Comparison of ENCODE assay signal across 11 cellular contexts in the genomic region with DNA sequence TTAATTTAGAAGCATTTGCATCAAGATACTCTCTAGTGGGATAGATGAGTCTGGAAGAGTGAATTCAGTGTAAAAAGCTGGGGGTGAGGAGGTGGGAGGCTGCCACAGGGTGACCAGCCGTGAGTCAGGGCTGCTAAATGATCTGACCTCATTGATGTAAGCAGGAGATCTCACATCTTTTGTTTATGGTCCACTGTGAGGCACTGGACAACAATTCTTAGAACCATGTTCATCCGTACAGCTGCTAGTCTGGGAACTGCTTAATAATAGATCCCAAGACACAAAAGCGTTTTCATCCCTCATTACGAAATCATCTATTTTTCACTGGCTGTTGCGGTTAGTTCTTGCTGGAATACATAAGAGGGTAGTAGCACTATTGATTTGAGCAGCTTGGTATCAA. TPM values are rescaled to one million over a fixed set of nuclear protein-coding genes. Genes with fewer than 3 reads are reported as not detected.
DNase-seq lines count a peak whose midpoint lies in the region; ATAC-seq and TF ChIP-seq lines count a peak whose summit lies in the region.
"Had no signal": no experiment of that assay in that cellular context is flagged by ENCODE, and none has a peak within 500 bp of the region (broad histone marks: within the 10 kb centered on the region; RNA-seq: fewer than 3 reads in every experiment).

No MANE protein-coding gene starts in this region.

- H3K27me3 ChIP-seq in SK-N-SH (ENCODE audit: insufficient read depth) (no peaks in the 10 kb centered on the region), WERI-Rb-1 (ENCODE audit: insufficient read depth, low read depth, severe bottlenecking) (no peaks in the 10 kb centered on the region)

- peaks cover 6% of the 10 kb centered on the region for H3F3A ChIP-seq in SK-N-SH (replicated peaks; ENCODE audit: insufficient read depth)

- no peak overlapping the region for H3K9ac ChIP-seq in SK-N-SH

- peaks cover 56% of the 10 kb centered on the region for H3K36me3 Mint-ChIP-seq in central memory CD8-positive, alpha-beta T cell (ENCODE audit: insufficient read depth)

- CTCF ChIA-PET in SK-N-SH (lab: Yijun Ruan, JAX) = interaction anchor here (0.6 to 6.2 kb wide), 6 partner anchors 53 to 609 kb away, joined by 3 to 97 read pairs (median 4); no protein-coding TSS in a partner anchor

- DNase-seq in SK-N-SH = no peak
- no peak for DNase-seq in central memory CD8-positive, alpha-beta T cell (ENCODE audit: low spot score in 2 of 2)
- DNase-seq in medulla oblongata (ENCODE audit: extremely low spot score) = peak; percentile 73
- DNase-seq in SIG-M5 (lab: John Stamatoyannopoulos, UW) = no peak
- DNase-seq in WERI-Rb-1 = no peak
- no peak for DNase-seq in SW 1271 (lab: John Stamatoyannopoulos, UW)
- DNase-seq: Karpas-422 had no signal

- ATAC-seq in SK-N-SH treated with all-trans-retinoic acid at 6 μM for 48 hours = no peak
- no peak for ATAC-seq in central memory CD8-positive, alpha-beta T cell (replicated peaks; ENCODE audit: extremely low read depth, poor library complexity, severe bottlenecking)
- ATAC-seq: A549 had no signal

- H3K9me2 ChIP-seq in SK-N-SH = no peaks in the 10 kb centered on the region

- no peaks in the 10 kb centered on the region for H3K27me3 Mint-ChIP-seq in central memory CD8-positive, alpha-beta T cell

- H3K4me1 ChIP-seq in SK-N-SH (ENCODE audit: control insufficient read depth in 1 of 2, insufficient read depth in 2 of 2, low read depth in 1 of 2, low read length in 1 of 2) = peaks cover 21 to 29% of the 10 kb centered on the region in 2 experiments

- H3K79me2 ChIP-seq in SK-N-SH (ENCODE audit: insufficient read depth) = peaks cover 100% of the 10 kb centered on the region

- 0 out of 2 replicates have a peak overlapping the region, but pooled peaks have one; percentile 5 for H3K4me2 ChIP-seq in SK-N-SH
- H3K4me2 ChIP-seq: A549 had no signal

- peak overlapping the region; percentile 68 for H3K27ac Mint-ChIP-seq in central memory CD8-positive, alpha-beta T cell (ENCODE audit: low read depth)

- H3K27ac ChIP-seq in SK-N-SH (ENCODE audit: low read depth in 2 of 2, low read length in 1 of 2) (no peak overlapping the region; a peak in 1 of 4 replicates), temporal lobe (ENCODE audit: low read depth, low read length) (peak overlapping the region; percentile 51), WERI-Rb-1 (no peak overlapping the region)
- H3K27ac ChIP-seq: A549, epithelial cell of prostate had no signal

- H3K4me3 Mint-ChIP-seq in central memory CD8-positive, alpha-beta T cell = peak overlapping the region; percentile 50

- WGBS in SK-N-SH (ENCODE audit: low lambda C conversion rate) = 93% methylated on average over 5 of the region's 5 CpGs

- TF ChIP-seq EP300 in SK-N-SH (IDR thresholded peaks at IDR 0.05; ENCODE audit: borderline replicate concordance in 1 of 2, low read depth in 1 of 2, low read length in 1 of 2) = no peak

- no peak overlapping the region for H2AFZ ChIP-seq in SK-N-SH (ENCODE audit: low read depth)

- POLR2A ChIA-PET in SK-N-SH (lab: Yijun Ruan, JAX) = no interaction called here

- no peaks in the 10 kb centered on the region for H3K9me3 Mint-ChIP-seq in central memory CD8-positive, alpha-beta T cell

- peaks cover 74% of the 10 kb centered on the region for H3K4me1 Mint-ChIP-seq in central memory CD8-positive, alpha-beta T cell

- H3K9me3 ChIP-seq in SK-N-SH = no peaks in the 10 kb centered on the region
- H3K9me3 ChIP-seq in WERI-Rb-1 (ENCODE audit: severe bottlenecking) = no peaks in the 10 kb centered on the region
- H3K9me3 ChIP-seq: A549 had no signal

- no peak for TF ChIP-seq CTCF in SK-N-SH (IDR thresholded peaks at IDR 0.05)
- no peak for TF ChIP-seq CTCF in WERI-Rb-1 (IDR thresholded peaks at IDR 0.05; ENCODE audit: low read depth, low read length)

- H4K20me1 ChIP-seq in SK-N-SH (ENCODE audit: insufficient read depth) = peaks cover 79% of the 10 kb centered on the region

- H3K36me3 ChIP-seq in SK-N-SH (replicated peaks in 1 of 2; ENCODE audit: control insufficient read depth in 1 of 2, insufficient read depth in 2 of 2, low read length in 1 of 2) = peaks cover 20 to 27% of the 10 kb centered on the region in 2 experiments
- peaks cover 30% of the 10 kb centered on the region for H3K36me3 ChIP-seq in WERI-Rb-1

- H3K4me3 ChIP-seq in SK-N-SH (ENCODE audit: low read depth in 2 of 2, low read length in 1 of 2) (no peak overlapping the region), WERI-Rb-1 (ENCODE audit: low read depth, low read length) (no peak overlapping the region)
- H3K4me3 ChIP-seq: A549 had no signal

- no peak for TF ChIP-seq RAD21 in SK-N-SH (IDR thresholded peaks at IDR 0.05; ENCODE audit: low read length)

TF ChIP-seq in SK-N-SH, 30 proteins besides CTCF, POLR2A, EP300 and RAD21 (continues in another document):
- TF ChIP-seq FOXJ3 (CRISPR knock-in tag; IDR thresholded peaks at IDR 0.05) (no peak), MXI1 (IDR thresholded peaks at IDR 0.05; ENCODE audit: low read depth, low read length) (no peak), JUND (IDR thresholded peaks at IDR 0.05) (no peak), RFX5 (IDR thresholded peaks at IDR 0.05; ENCODE audit: low read length) (no peak), TAF1 (IDR thresholded peaks at IDR 0.05; ENCODE audit: borderline replicate concordance, low read depth, low read length) (no peak), CHD2 (IDR thresholded peaks at IDR 0.05; ENCODE audit: low read length, partially characterized antibody) (no peak), RXRA (IDR thresholded peaks at IDR 0.05; ENCODE audit: borderline replicate concordance, low read depth) (no peak), RCOR1 (IDR thresholded peaks at IDR 0.05; ENCODE audit: low read length) (no peak), ELF1 (IDR thresholded peaks at IDR 0.05) (no peak)
- TF ChIP-seq, protein P1, sequence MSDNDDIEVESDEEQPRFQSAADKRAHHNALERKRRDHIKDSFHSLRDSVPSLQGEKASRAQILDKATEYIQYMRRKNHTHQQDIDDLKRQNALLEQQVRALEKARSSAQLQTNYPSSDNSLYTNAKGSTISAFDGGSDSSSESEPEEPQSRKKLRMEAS (IDR thresholded peaks at IDR 0.05; ENCODE audit: low read depth) = no peak
- TF ChIP-seq, protein P2, sequence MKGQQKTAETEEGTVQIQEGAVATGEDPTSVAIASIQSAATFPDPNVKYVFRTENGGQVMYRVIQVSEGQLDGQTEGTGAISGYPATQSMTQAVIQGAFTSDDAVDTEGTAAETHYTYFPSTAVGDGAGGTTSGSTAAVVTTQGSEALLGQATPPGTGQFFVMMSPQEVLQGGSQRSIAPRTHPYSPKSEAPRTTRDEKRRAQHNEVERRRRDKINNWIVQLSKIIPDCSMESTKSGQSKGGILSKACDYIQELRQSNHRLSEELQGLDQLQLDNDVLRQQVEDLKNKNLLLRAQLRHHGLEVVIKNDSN (IDR thresholded peaks at IDR 0.05; ENCODE audit: borderline replicate concordance, low read depth) = no peak
- TF ChIP-seq, protein P3, sequence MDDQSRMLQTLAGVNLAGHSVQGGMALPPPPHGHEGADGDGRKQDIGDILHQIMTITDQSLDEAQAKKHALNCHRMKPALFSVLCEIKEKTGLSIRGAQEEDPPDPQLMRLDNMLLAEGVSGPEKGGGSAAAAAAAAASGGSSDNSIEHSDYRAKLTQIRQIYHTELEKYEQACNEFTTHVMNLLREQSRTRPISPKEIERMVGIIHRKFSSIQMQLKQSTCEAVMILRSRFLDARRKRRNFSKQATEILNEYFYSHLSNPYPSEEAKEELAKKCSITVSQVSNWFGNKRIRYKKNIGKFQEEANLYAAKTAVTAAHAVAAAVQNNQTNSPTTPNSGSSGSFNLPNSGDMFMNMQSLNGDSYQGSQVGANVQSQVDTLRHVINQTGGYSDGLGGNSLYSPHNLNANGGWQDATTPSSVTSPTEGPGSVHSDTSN (IDR thresholded peaks at IDR 0.05) = no peak

TF ChIP-seq in SK-N-SH treated with all-trans-retinoic acid at 6 μM for 48 hours, 23 proteins besides CTCF, POLR2A, EP300 and RAD21:
- TF ChIP-seq ESRRG (CRISPR knock-in tag; IDR thresholded peaks at IDR 0.05) (no peak), GLIS3 (CRISPR knock-in tag; IDR thresholded peaks at IDR 0.05) (no peak), TCF4 (CRISPR knock-in tag; IDR thresholded peaks at IDR 0.05; ENCODE audit: borderline replicate concordance) (no peak)
TF ChIP-seq in SK-N-SH treated with all-trans-retinoic acid at 6 μM for 48 hours: peak in this region for 0.

RNA-seq across cellular contexts. Expression of a gene that starts 14.1 kb away (rescaled TPM):
- polyA plus RNA-seq in SK-N-SH (2012; rRNA removed) = 8.2 and 8.9 TPM in 2 replicates
- polyA plus RNA-seq in SK-N-SH (2012; cell fraction: cytosol; rRNA removed) = 9.7 and 10.4 TPM in 2 replicates
- 6.0 and 11.1 TPM in 2 replicates for polyA plus RNA-seq in SK-N-SH (2012; cell fraction: nucleus; rRNA removed)
- 25.3 TPM for total RNA-seq in temporal lobe
